18 cellular contexts compared by ENCODE assay signal in genomic region chr2:112606567-112606966, GRCh38.
"Had no signal": no experiment of that assay in that cellular context is flagged by ENCODE, and none has a peak within 500 bp of the region (broad histone marks: within the 10 kb centered on the region; RNA-seq: fewer than 3 reads in every experiment).

No MANE protein-coding gene starts in this region.

- H3K4me1 Mint-ChIP-seq: endodermal cell; stimulated activated naive CD8-positive, alpha-beta T cell treated with anti-CD3 and anti-CD28 coated beads, Interleukin-15, amount 100 ng/mL, for 72 hours; T-cell had no signal

- H3K27ac Mint-ChIP-seq: activated naive CD8-positive, alpha-beta T cell; activated T-cell treated with anti-CD3 and anti-CD28 coated beads, Interleukin-2, amount 50 U/mL, for 72 hours; endodermal cell; T-cell had no signal

- H3K4me3 Mint-ChIP-seq: activated naive CD8-positive, alpha-beta T cell; activated T-cell treated with anti-CD3 and anti-CD28 coated beads, Interleukin-2, amount 50 U/mL, for 72 hours; endodermal cell; natural killer cell; stimulated activated naive CD8-positive, alpha-beta T cell treated with anti-CD3 and anti-CD28 coated beads, Interleukin-15, amount 100 ng/mL, for 72 hours; T-cell had no signal

- H3K4me3 ChIP-seq: gastrocnemius medialis, heart left ventricle had no signal

- H3K9ac ChIP-seq: SK-N-SH had no signal

- H3K9me3 ChIP-seq: gastrocnemius medialis, heart left ventricle, SK-N-SH had no signal

- ATAC-seq: activated T-cell treated with anti-CD3 and anti-CD28 coated beads, Interleukin-2, amount 50 U/mL, for 72 hours; gastrocnemius medialis; heart left ventricle; left cardiac atrium; natural killer cell; stimulated activated naive CD8-positive, alpha-beta T cell treated with anti-CD3 and anti-CD28 coated beads, Interleukin-15, amount 100 ng/mL, for 72 hours; T-cell had no signal

- H3K27me3 ChIP-seq: brain microvascular endothelial cell, gastrocnemius medialis, heart left ventricle had no signal

- H3K27me3 Mint-ChIP-seq: activated naive CD8-positive, alpha-beta T cell; stimulated activated naive CD8-positive, alpha-beta T cell treated with anti-CD3 and anti-CD28 coated beads, Interleukin-15, amount 100 ng/mL, for 72 hours; T-cell had no signal

- H3K36me3 ChIP-seq: brain microvascular endothelial cell, gastrocnemius medialis, heart left ventricle had no signal

- H3K4me2 ChIP-seq: SK-N-SH had no signal

- H3K36me3 Mint-ChIP-seq: natural killer cell, T-cell had no signal

- H3K4me1 ChIP-seq: gastrocnemius medialis, heart left ventricle had no signal

- H3K27ac ChIP-seq: brain microvascular endothelial cell, gastrocnemius medialis, heart left ventricle had no signal

- H3K9me3 Mint-ChIP-seq: natural killer cell; stimulated activated naive CD8-positive, alpha-beta T cell treated with anti-CD3 and anti-CD28 coated beads, Interleukin-15, amount 100 ng/mL, for 72 hours had no signal

- DNase-seq: activated CD4-positive, alpha-beta T cell treated with anti-CD3 and anti-CD28 coated beads, Interleukin-2, amount 50 U/mL, for 48 hours; activated CD4-positive, CD25-positive, alpha-beta regulatory T cell treated with anti-CD3 and anti-CD28 coated beads, Interleukin-2, amount 50 U/mL, for 72 hours; activated gamma-delta T cell treated with Interleukin-2 at 50 U/mL for 16 hours; activated T-cell treated with anti-CD3 and anti-CD28 coated beads, Interleukin-2, amount 50 U/mL, for 72 hours; anterior cingulate cortex; brain microvascular endothelial cell; endodermal cell; gastrocnemius medialis; heart left ventricle; left cardiac atrium; mammary epithelial cell; natural killer cell; SK-N-SH; stimulated activated CD4-positive, alpha-beta T cell treated with anti-CD3 and anti-CD28 coated beads, Interleukin-1b, Interleukin-23, amount 100 ng/mL, for 48 hours; stimulated activated naive CD8-positive, alpha-beta T cell treated with anti-CD3 and anti-CD28 coated beads, Interleukin-15, amount 100 ng/mL, for 72 hours; T-cell; T-helper 9 cell had no signal
